In genomic region chr4:10582059-10582686, GRCh38 we compare ENCODE assay signal across 8 cellular contexts.
DNase-seq lines count a peak whose midpoint lies in the region; ATAC-seq, FAIRE-seq and TF ChIP-seq lines count a peak whose summit lies in the region.

No MANE protein-coding gene starts in this region.

- DNase-seq in Caco-2: peak; percentile 46 to 47
- peak; percentile 54 for DNase-seq in HCT116 (ENCODE audit: low read depth, low spot score)
- DNase-seq in H1 (ENCODE audit: low read depth in 1 of 2, low spot score in 2 of 2): no peak
- DNase-seq in mesenchymal stem cell: peak; percentile 68
- DNase-seq in activated effector memory CD4-positive, alpha-beta T cell treated with Interleukin-2 at 50 U/mL for 16 hours: no peak
- no peak for DNase-seq in activated gamma-delta T cell treated with Interleukin-2 at 50 U/mL for 16 hours

- no peak overlapping the region for H3K4ac ChIP-seq in H1 (replicated peaks; ENCODE audit: insufficient read length, low read depth, low read length)
- no peak overlapping the region for H3K4ac ChIP-seq in mesenchymal stem cell (ENCODE audit: low read depth in 1 of 2, low read length in 2 of 2)

- TF ChIP-seq RAD21 in HCT116 (IDR thresholded peaks at IDR 0.05; ENCODE audit: low read depth): peak; percentile 93
- TF ChIP-seq RAD21 in H1 (IDR thresholded peaks at IDR 0.05 in 1 of 2, conservative IDR thresholded peaks at IDR 0.05 in 1 of 2; ENCODE audit: low read depth in 2 of 2, low read length in 2 of 2): peak; percentile 92 to 93

- H3K9me3 Mint-ChIP-seq in Caco-2 (ENCODE audit: unreplicated experiment): no peaks in the 10 kb centered on the region

- no peaks in the 10 kb centered on the region for H3K79me1 ChIP-seq in H1 (ENCODE audit: low read depth, low read length)
- no peaks in the 10 kb centered on the region for H3K79me1 ChIP-seq in mesenchymal stem cell (replicated peaks; ENCODE audit: low read length, poor library complexity, severe bottlenecking)

- no peaks in the 10 kb centered on the region for H3K23me2 ChIP-seq in H1 (ENCODE audit: low read depth, low read length)

- TF ChIP-seq POLR2A in HCT116 (IDR thresholded peaks at IDR 0.05; ENCODE audit: borderline replicate concordance, extremely low read depth, insufficient read depth, insufficient read length) (no peak), H1 (IDR thresholded peaks at IDR 0.05; ENCODE audit: control extremely low read depth in 1 of 2, low read depth in 2 of 2, low read length in 2 of 2) (no peak)

- POLR2A ChIA-PET in Caco-2 (lab: Charles Lee): no interaction called here
- POLR2A ChIA-PET in HCT116 (lab: Charles Lee): no interaction called here
- POLR2A ChIA-PET in H1 (lab: Charles Lee; ENCODE audit: partially characterized antibody): no interaction called here

- no peak overlapping the region for H3K14ac ChIP-seq in H1 (ENCODE audit: insufficient read length)
- no peak overlapping the region for H3K14ac ChIP-seq in mesenchymal stem cell (ENCODE audit: low read length in 2 of 2)

- H3K4me3 ChIP-seq in Caco-2 (ENCODE audit: low read depth, low read length) (no peak overlapping the region), HCT116 (replicated peaks in 1 of 2; ENCODE audit: low read depth in 1 of 2, low read length in 2 of 2) (no peak overlapping the region), OCI-LY1 (ENCODE audit: low read depth, low read length, poor library complexity, severe bottlenecking) (no peak overlapping the region), H1 (ENCODE audit: extremely low read depth in 1 of 4, insufficient read depth in 2 of 4, low read depth in 3 of 4, low read length in 4 of 4) (no peak overlapping the region), mesenchymal stem cell (ENCODE audit: insufficient read depth in 1 of 2, low read depth in 1 of 2, low read length in 2 of 2) (no peak overlapping the region)

- H2AFZ ChIP-seq in HCT116 (ENCODE audit: low read depth, low read length, poor library complexity, severe bottlenecking) (no peak overlapping the region), OCI-LY1 (ENCODE audit: low read length) (no peak overlapping the region), H1 (ENCODE audit: low read length) (no peak overlapping the region), mesenchymal stem cell (ENCODE audit: low read depth, low read length) (no peak overlapping the region)

- H3K18ac ChIP-seq in H1 (ENCODE audit: extremely low read depth, low read length) (no peak overlapping the region), mesenchymal stem cell (ENCODE audit: low read depth in 1 of 2, low read length in 2 of 2) (no peak overlapping the region)

- H3K9ac ChIP-seq in HCT116 (ENCODE audit: low read length) (no peak overlapping the region), OCI-LY1 (ENCODE audit: low read length) (no peak overlapping the region), H1 (replicated peaks in 1 of 4; ENCODE audit: extremely low read depth in 1 of 4, low read depth in 3 of 4, low read length in 3 of 4) (no peak overlapping the region), mesenchymal stem cell (ENCODE audit: low read length) (no peak overlapping the region)

- peaks cover 20% of the 10 kb centered on the region for H3K4me1 ChIP-seq in Caco-2
- peaks cover 0 to 9% of the 10 kb centered on the region in 2 experiments; a peak in 1 of 4 replicates for H3K4me1 ChIP-seq in HCT116 (ENCODE audit: control insufficient read depth in 1 of 2, insufficient read depth in 2 of 2, low read length in 2 of 2)
- no peaks in the 10 kb centered on the region for H3K4me1 ChIP-seq in OCI-LY1 (ENCODE audit: insufficient read depth, low read length, severe bottlenecking)
- no peaks in the 10 kb centered on the region for H3K4me1 ChIP-seq in H1 (replicated peaks in 1 of 4; ENCODE audit: control insufficient read depth in 3 of 4, insufficient read depth in 4 of 4, low read length in 3 of 4)
- peaks cover 8% of the 10 kb centered on the region for H3K4me1 ChIP-seq in mesenchymal stem cell (ENCODE audit: control insufficient read depth, insufficient read depth, low read depth, low read length)

- ATAC-seq in HCT116 (peak; percentile 94), GM21526 (IDR thresholded peaks at IDR 0.05; ENCODE audit: low FRiP score, unreplicated experiment) (no peak)

- H3K56ac ChIP-seq in H1 (replicated peaks; ENCODE audit: insufficient read length, low read depth, low read length): no peak overlapping the region

- no peak overlapping the region for H4K5ac ChIP-seq in H1 (ENCODE audit: insufficient read length, low read depth, low read length)

- H3K23ac ChIP-seq in H1 (ENCODE audit: insufficient read length) (no peak overlapping the region), mesenchymal stem cell (ENCODE audit: low read length in 2 of 2) (no peak overlapping the region)

- H2BK120ac ChIP-seq in H1 (replicated peaks; ENCODE audit: low read depth, low read length) (no peak overlapping the region), mesenchymal stem cell (ENCODE audit: low read depth, low read length) (no peak overlapping the region)

- no peak for FAIRE-seq in H1 (lab: Jason Lieb, UNC)

- no peak overlapping the region for H3K4me3 Mint-ChIP-seq in Caco-2 (ENCODE audit: unreplicated experiment)

- H3K9me3 ChIP-seq in Caco-2 (no peaks in the 10 kb centered on the region), HCT116 (ENCODE audit: control insufficient read depth in 1 of 2, insufficient read depth in 1 of 2, low read depth in 1 of 2, low read length in 2 of 2) (no peaks in the 10 kb centered on the region), OCI-LY1 (ENCODE audit: low read length) (no peaks in the 10 kb centered on the region), H1 (ENCODE audit: insufficient read depth in 2 of 2, low read depth in 1 of 2, low read length in 1 of 2) (no peaks in the 10 kb centered on the region), mesenchymal stem cell (ENCODE audit: control insufficient read depth, low read length) (no peaks in the 10 kb centered on the region)

- TF ChIP-seq CTCF in Caco-2 (IDR thresholded peaks at IDR 0.05; ENCODE audit: insufficient read depth in 1 of 2, low read depth in 1 of 2, low read length in 1 of 2, severe bottlenecking in 1 of 2, unreplicated experiment in 1 of 2) (peak; percentile 69 to 72), HCT116 (IDR thresholded peaks at IDR 0.05 in 2 of 3, conservative IDR thresholded peaks at IDR 0.05 in 1 of 3; ENCODE audit: borderline replicate concordance in 1 of 3, insufficient read depth in 1 of 3, low read depth in 2 of 3, low read length in 2 of 3) (peak; percentile 72 to 94 (median 76)), OCI-LY1 (IDR thresholded peaks at IDR 0.05; ENCODE audit: low read length) (peak; percentile 43), H1 (IDR thresholded peaks at IDR 0.05; ENCODE audit: control extremely low read depth in 1 of 3, insufficient read depth in 1 of 3, low read depth in 1 of 3, low read length in 3 of 3) (peak; percentile 17 to 74 (median 71))

- H4K20me1 ChIP-seq in HCT116 (ENCODE audit: insufficient read depth) (no peaks in the 10 kb centered on the region), OCI-LY1 (ENCODE audit: insufficient read depth, low read length) (no peaks in the 10 kb centered on the region), H1 (replicated peaks in 1 of 2; ENCODE audit: control insufficient read depth in 1 of 2, insufficient read depth in 2 of 2, low read length in 2 of 2) (no peaks in the 10 kb centered on the region)

- no peak overlapping the region for H2BK20ac ChIP-seq in H1 (ENCODE audit: low read length)

- H3K27ac ChIP-seq in HCT116 (ENCODE audit: low read depth, low read length): no peak overlapping the region
- H3K27ac ChIP-seq in OCI-LY1 (ENCODE audit: low read depth, low read length, poor library complexity, severe bottlenecking): no peak overlapping the region
- H3K27ac ChIP-seq in H1 (ENCODE audit: low read depth, low read length): no peak overlapping the region
- H3K27ac ChIP-seq in mesenchymal stem cell (ENCODE audit: low read length, poor library complexity, severe bottlenecking): no peak overlapping the region

- 71% methylated on average over 3 of the region's 3 CpGs; no CpG with 5 or more reads in 1 of the 2 experiments for WGBS in H1 (ENCODE audit: extremely low coverage in 1 of 2, insufficient coverage in 1 of 2, insufficient read length in 1 of 2, insufficient replicate concordance in 2 of 2, low coverage in 1 of 2, low lambda C conversion rate in 2 of 2, missing lambda C conversion rate in 1 of 2), 2 experiments
- WGBS in mesenchymal stem cell: 32% methylated on average over 2 of the region's 3 CpGs

- H3K79me2 ChIP-seq in HCT116 (ENCODE audit: insufficient read depth, low read length): no peaks in the 10 kb centered on the region
- no peaks in the 10 kb centered on the region for H3K79me2 ChIP-seq in OCI-LY1 (ENCODE audit: insufficient read depth, low read length)
- H3K79me2 ChIP-seq in H1 (ENCODE audit: control insufficient read depth in 1 of 2, insufficient read depth in 2 of 2, low read length in 2 of 2): no peaks in the 10 kb centered on the region

- no peak overlapping the region for H3K4me2 ChIP-seq in HCT116 (ENCODE audit: low read length)
- no peak overlapping the region for H3K4me2 ChIP-seq in OCI-LY1 (ENCODE audit: low read length)
- no peak overlapping the region for H3K4me2 ChIP-seq in H1 (ENCODE audit: insufficient read depth in 1 of 2, low read depth in 2 of 2, low read length in 2 of 2)
- H3K4me2 ChIP-seq in mesenchymal stem cell (ENCODE audit: low read length, poor library complexity, severe bottlenecking): no peak overlapping the region

- H3K27ac Mint-ChIP-seq in Caco-2 (ENCODE audit: unreplicated experiment): no peak overlapping the region

- no peaks in the 10 kb centered on the region for H3K27me3 ChIP-seq in Caco-2 (replicated peaks; ENCODE audit: control insufficient read depth, insufficient read depth, low read length)
- H3K27me3 ChIP-seq in HCT116 (ENCODE audit: insufficient read depth, low read length): no peaks in the 10 kb centered on the region
- no peaks in the 10 kb centered on the region for H3K27me3 ChIP-seq in OCI-LY1 (ENCODE audit: insufficient read depth, low read length)
- no peaks in the 10 kb centered on the region for H3K27me3 ChIP-seq in H1 (replicated peaks in 1 of 4; ENCODE audit: control insufficient read depth in 3 of 4, extremely low read depth in 1 of 4, insufficient read depth in 3 of 4, low read length in 3 of 4)
- peaks cover 3 to 17% of the 10 kb centered on the region in 2 experiments for H3K27me3 ChIP-seq in mesenchymal stem cell (ENCODE audit: control insufficient read depth in 1 of 2, insufficient read depth in 1 of 2, low read length in 2 of 2)

- H2BK12ac ChIP-seq in H1 (ENCODE audit: low read depth, low read length): no peak overlapping the region
- H2BK12ac ChIP-seq in mesenchymal stem cell (ENCODE audit: low read length in 2 of 2): no peak overlapping the region

- no peaks in the 10 kb centered on the region for H3K36me3 Mint-ChIP-seq in Caco-2 (ENCODE audit: insufficient read depth, unreplicated experiment)

- RAD21 ChIA-PET in HCT116 (lab: Charles Lee; ENCODE audit: low non-redundant PET in 1 of 2, low total read pairs in 2 of 2, uncharacterized antibody in 2 of 2, unreplicated experiment in 2 of 2): no interaction called here

- H3F3A ChIP-seq in OCI-LY1 (ENCODE audit: insufficient read depth, low read length): no peaks in the 10 kb centered on the region

- H3K9me2 ChIP-seq in HCT116 (ENCODE audit: insufficient read depth) (no peaks in the 10 kb centered on the region), OCI-LY1 (ENCODE audit: low read depth, low read length) (no peaks in the 10 kb centered on the region)

- no peaks in the 10 kb centered on the region for H3K36me3 ChIP-seq in Caco-2 (ENCODE audit: control insufficient read depth, insufficient read depth, low read length)
- H3K36me3 ChIP-seq in HCT116 (ENCODE audit: control insufficient read depth in 1 of 2, insufficient read depth in 2 of 2, low read length in 2 of 2): no peaks in the 10 kb centered on the region
- H3K36me3 ChIP-seq in OCI-LY1 (ENCODE audit: insufficient read depth, low read length): no peaks in the 10 kb centered on the region
- H3K36me3 ChIP-seq in H1 (ENCODE audit: control insufficient read depth in 2 of 4, insufficient read depth in 4 of 4, low read length in 3 of 4): no peaks in the 10 kb centered on the region
- H3K36me3 ChIP-seq in mesenchymal stem cell (ENCODE audit: control insufficient read depth in 1 of 2, insufficient read depth in 2 of 2, low read depth in 1 of 2, low read length in 2 of 2): no peaks in the 10 kb centered on the region

- no peak overlapping the region for H2BK15ac ChIP-seq in H1 (ENCODE audit: low read length)
- H2BK15ac ChIP-seq in mesenchymal stem cell (ENCODE audit: low read depth, poor library complexity, severe bottlenecking): no peak overlapping the region

- peaks cover 9% of the 10 kb centered on the region for H3K4me1 Mint-ChIP-seq in Caco-2 (ENCODE audit: low read depth, unreplicated experiment)

- H2AK5ac ChIP-seq in H1 (ENCODE audit: low read depth, low read length): no peak overlapping the region
- H2AK5ac ChIP-seq in mesenchymal stem cell (ENCODE audit: low read length, severe bottlenecking): no peak overlapping the region

- H4K91ac ChIP-seq in H1 (replicated peaks; ENCODE audit: insufficient read length, low read length): no peak overlapping the region
- no peak overlapping the region for H4K91ac ChIP-seq in mesenchymal stem cell (ENCODE audit: low read length)

- no peaks in the 10 kb centered on the region for H3K27me3 Mint-ChIP-seq in Caco-2 (ENCODE audit: insufficient read depth, unreplicated experiment)

- CTCF ChIA-PET in Caco-2 (lab: Charles Lee): no interaction called here
- CTCF ChIA-PET in HCT116 (lab: Charles Lee): interaction anchor here (0.8 to 1.0 kb wide), 2 partner anchors 11 to 847 kb away, joined by 3 read pairs; no protein-coding TSS in a partner anchor
- CTCF ChIA-PET in H1 (lab: Charles Lee; ENCODE audit: partially characterized antibody): interaction anchor here (0.7 to 2.5 kb wide), 12 partner anchors 13 to 1460 kb away, joined by 3 to 8 read pairs (median 3); no protein-coding TSS in a partner anchor

- H4K8ac ChIP-seq in H1 (ENCODE audit: extremely low read depth, insufficient read depth, low read length) (no peak overlapping the region), mesenchymal stem cell (ENCODE audit: low read length) (no peak overlapping the region)

- intact Hi-C loops in Caco-2 (cut with micrococcal nuclease; ENCODE audit: unreplicated experiment): loop anchor here (1.0 to 10.0 kb wide), 5 partner anchors 134 to 1373 kb away; no protein-coding TSS in a partner anchor
- intact Hi-C loops in HCT116 (cut with micrococcal nuclease): loop anchor here (1.0 to 10.0 kb wide), 5 partner anchors 813 to 1372 kb away; partner anchors contain the start of gene HS3ST1

- TF ChIP-seq EP300 in H1 (IDR thresholded peaks at IDR 0.05; ENCODE audit: borderline replicate concordance in 1 of 2, low read depth in 2 of 2, low read length in 2 of 2): no peak

- H2BK5ac ChIP-seq in H1 (ENCODE audit: low read depth, low read length): no peak overlapping the region
- H2BK5ac ChIP-seq in mesenchymal stem cell (ENCODE audit: low read depth, low read length, poor library complexity, severe bottlenecking): no peak overlapping the region

- BruUV-seq in Caco-2 (replicated peaks; lab: Mats Ljungman, UMichigan) (no TSS peak), HCT116 (replicated peaks; lab: Mats Ljungman, UMichigan) (no TSS peak)

Comparison
In these comparisons a context has a peak if more than half of its experiments do, and no peak if none do; other contexts are left out.
1. DNase-seq: peak in Caco-2 (2 of 2), HCT116 (single experiment) and mesenchymal stem cell (single experiment); none in H1 (0 of 2), activated effector memory CD4-positive, alpha-beta T cell treated with Interleukin-2 at 50 U/mL for 16 hours (single experiment) and activated gamma-delta T cell treated with Interleukin-2 at 50 U/mL for 16 hours (single experiment).
2. Peak in every context shown above with its lines, with median percentiles within 50 percentile points of each other: CTCF ChIP-seq.